In the genomic region with DNA sequence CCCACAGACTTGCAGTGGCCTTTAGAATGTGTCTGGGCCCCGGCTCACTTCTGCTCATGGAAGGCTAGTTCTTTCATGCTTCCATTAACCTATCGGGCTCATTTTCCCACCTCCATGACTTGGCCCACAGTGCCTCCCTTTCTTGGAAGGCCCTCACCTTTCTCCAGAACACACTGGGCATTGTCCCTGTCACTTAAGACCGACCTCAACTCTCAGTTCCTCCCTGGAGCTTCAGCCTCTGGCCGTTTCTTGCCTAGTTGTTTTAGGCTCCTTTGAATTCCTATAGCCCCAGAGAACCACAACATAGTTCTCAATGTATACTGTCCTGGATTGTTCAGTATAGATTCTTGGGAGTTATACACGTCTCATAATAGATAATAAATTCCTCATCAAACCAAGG, we compare ENCODE assay signal across 21 cellular contexts.
"Had no signal": no experiment of that assay in that cellular context is flagged by ENCODE, and none has a peak within 500 bp of the region (broad histone marks: within the 10 kb centered on the region; RNA-seq: fewer than 3 reads in every experiment).

No MANE protein-coding gene starts in this region.

- H3K27me3 ChIP-seq: neural progenitor cell, ovary, right atrium auricular region, testis had no signal

- H3K36me3 ChIP-seq: heart right ventricle, lower lobe of right lung, neural progenitor cell, ovary, prostate gland, right atrium auricular region had no signal

- H3K9me3 ChIP-seq: heart right ventricle, lower lobe of right lung, ovary, prostate gland, right atrium auricular region, testis had no signal

- DNase-seq: activated CD8-positive, alpha-beta memory T cell treated with anti-CD3 and anti-CD28 coated beads for 24 hours; activated CD8-positive, alpha-beta memory T cell treated with anti-CD3 and anti-CD28 coated beads, Interleukin-2, amount 50 U/mL, for 4 hours; activated T-cell treated with anti-CD3 and anti-CD28 coated beads, Interleukin-2, amount 50 U/mL, for 24 hours; aorta; effector CD4-positive, alpha-beta T cell; heart right ventricle; kidney; lower lobe of right lung; naive B cell; ovary; stimulated activated CD4-positive, alpha-beta T cell treated with anti-CD3 and anti-CD28 coated beads, Interleukin-2, amount 100 ng/mL, for 48 hours; stimulated activated CD8-positive, alpha-beta memory T cell treated with anti-CD3 and anti-CD28 coated beads, Interleukin-4, amount 100 ng/mL, for 48 hours; stimulated activated naive B cell treated with anti-CD40 and anti-IgM and Interleukin-4, amounts not matched to agents 10 μg/mL and 1 μg/mL and 100 μg/mL, for 72 hours; T-helper 9 cell; testis had no signal

- H3K4me1 ChIP-seq: neural progenitor cell, prostate gland, right atrium auricular region, testis had no signal

- H3K27ac ChIP-seq: lower lobe of right lung, neural progenitor cell, ovary, prostate gland, right atrium auricular region, testis had no signal

- H3K4me3 ChIP-seq: heart right ventricle, lower lobe of right lung, neural progenitor cell, ovary, prostate gland, right atrium auricular region, testis had no signal

- ATAC-seq: activated naive CD4-positive, alpha-beta T cell treated with anti-CD3 and anti-CD28 coated beads, Interleukin-2, amount 50 U/mL, for 72 hours; activated T-helper 17 cell treated with anti-CD3 and anti-CD28 coated beads, Interleukin-2, amount 50 U/mL, for 72 hours; WTC11 had no signal
